In the genomic region with DNA sequence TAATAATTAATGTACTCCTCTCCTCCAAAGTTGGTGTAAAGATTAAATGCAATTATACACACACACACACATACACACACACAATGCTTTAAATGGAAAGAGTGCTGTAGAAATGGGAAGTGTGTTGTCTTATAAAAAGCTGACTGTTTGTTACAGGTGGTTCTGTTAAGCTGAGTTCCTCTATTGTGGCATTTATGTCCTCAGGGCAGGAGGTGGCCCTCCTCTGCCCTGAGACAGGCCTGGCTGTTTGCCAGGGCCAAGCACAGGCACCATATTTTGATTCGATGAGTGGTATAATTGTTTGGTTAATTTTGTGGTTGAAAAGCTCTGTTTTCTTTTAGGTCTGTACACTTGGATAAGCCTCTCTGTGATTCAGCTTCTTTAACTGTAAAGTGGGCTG, we compare ENCODE assay signal across 16 cellular contexts.
DNase-seq lines count a peak whose midpoint lies in the region; FAIRE-seq and TF ChIP-seq lines count a peak whose summit lies in the region.
"Had no signal": no experiment of that assay in that cellular context is flagged by ENCODE, and none has a peak within 500 bp of the region (broad histone marks: within the 10 kb centered on the region; RNA-seq: fewer than 3 reads in every experiment).

No MANE protein-coding gene starts in this region.

- H3K9me3 ChIP-seq in kidney (ENCODE audit: control insufficient read depth in 1 of 2, low read length in 2 of 2) (no peaks in the 10 kb centered on the region), mesenchymal stem cell (ENCODE audit: control insufficient read depth, low read length) (no peaks in the 10 kb centered on the region)
- H3K9me3 ChIP-seq: ascending aorta had no signal

- no peaks in the 10 kb centered on the region for H3K27me3 ChIP-seq in mesenchymal stem cell (ENCODE audit: control insufficient read depth in 1 of 2, insufficient read depth in 1 of 2, low read length in 2 of 2)
- H3K27me3 ChIP-seq: ascending aorta had no signal

- H4K91ac ChIP-seq in mesenchymal stem cell (ENCODE audit: low read length) = no peak overlapping the region

- FAIRE-seq in kidney (lab: Jason Lieb, UNC) = no peak
- FAIRE-seq: A204.1, GM19239 had no signal

- no peak overlapping the region for H2BK120ac ChIP-seq in mesenchymal stem cell (ENCODE audit: low read depth, low read length)

- H3K18ac ChIP-seq in mesenchymal stem cell (ENCODE audit: low read depth in 1 of 2, low read length in 2 of 2) = no peak overlapping the region

- no peaks in the 10 kb centered on the region for H3K36me3 ChIP-seq in kidney (ENCODE audit: control insufficient read depth in 1 of 2, insufficient read depth in 2 of 2, low read length in 2 of 2)
- no peaks in the 10 kb centered on the region for H3K36me3 ChIP-seq in mesenchymal stem cell (ENCODE audit: control insufficient read depth in 1 of 2, insufficient read depth in 2 of 2, low read depth in 1 of 2, low read length in 2 of 2)
- H3K36me3 ChIP-seq: ascending aorta had no signal

- no peak overlapping the region for H2BK15ac ChIP-seq in mesenchymal stem cell (ENCODE audit: low read depth, poor library complexity, severe bottlenecking)

- no peak overlapping the region for H4K8ac ChIP-seq in mesenchymal stem cell (ENCODE audit: low read length)

- H3K14ac ChIP-seq in mesenchymal stem cell (ENCODE audit: low read length in 2 of 2) = no peak overlapping the region

- DNase-seq in NCI-H1092 treated with DMSO at 0.1 percent for 48 hours (lab: John Stamatoyannopoulos, UW) (peak; percentile 9), NCI-H1092 (lab: John Stamatoyannopoulos, UW) (no peak), NCI-H1105 (lab: John Stamatoyannopoulos, UW) (peak; percentile 62), NCI-H748 (lab: John Stamatoyannopoulos, UW; ENCODE audit: unreplicated experiment) (peak; percentile 89), kidney (peak; percentile 23), mesenchymal stem cell (no peak), Ammon's horn (ENCODE audit: low spot score) (no peak)
- DNase-seq in stimulated activated CD4-positive, alpha-beta T cell treated with anti-CD3 and anti-CD28 coated beads, Interleukin-12 subunit alpha, Interleukin-12 subunit beta, amount 100 ng/mL, for 4 hours = no peak
- DNase-seq: activated naive CD4-positive, alpha-beta T cell treated with Interleukin-2 at 50 U/mL for 16 hours; activated T-cell treated with anti-CD3 and anti-CD28 coated beads for 4 hours; NCI-H446 treated with DMSO at 0.1 percent for 48 hours; occipital lobe; stimulated activated CD4-positive, alpha-beta T cell treated with anti-CD3 and anti-CD28 coated beads, Interleukin-1b, Interleukin-23, amount 100 ng/mL, for 48 hours had no signal

- H3K9ac ChIP-seq in kidney (ENCODE audit: low read length in 2 of 2) (no peak overlapping the region), mesenchymal stem cell (ENCODE audit: low read length) (no peak overlapping the region)

- no peaks in the 10 kb centered on the region for H3K79me1 ChIP-seq in mesenchymal stem cell (replicated peaks; ENCODE audit: low read length, poor library complexity, severe bottlenecking)

- H3K27ac ChIP-seq in kidney (ENCODE audit: low read depth in 2 of 2, low read length in 2 of 2) (no peak overlapping the region), mesenchymal stem cell (ENCODE audit: low read length, poor library complexity, severe bottlenecking) (no peak overlapping the region)
- H3K27ac ChIP-seq: ascending aorta had no signal

- H2AK5ac ChIP-seq in mesenchymal stem cell (ENCODE audit: low read length, severe bottlenecking) = no peak overlapping the region

- H3K4me2 ChIP-seq in mesenchymal stem cell (ENCODE audit: low read length, poor library complexity, severe bottlenecking) = no peak overlapping the region

- H3K4me1 ChIP-seq in kidney (ENCODE audit: control insufficient read depth in 1 of 2, insufficient read depth in 1 of 2, low read depth in 1 of 2, low read length in 2 of 2) (no peaks in the 10 kb centered on the region), mesenchymal stem cell (ENCODE audit: control insufficient read depth, insufficient read depth, low read depth, low read length) (no peaks in the 10 kb centered on the region)
- H3K4me1 ChIP-seq: ascending aorta had no signal

- H3K4me3 ChIP-seq in kidney (ENCODE audit: low read length in 2 of 2) = no peak overlapping the region
- H3K4me3 ChIP-seq in mesenchymal stem cell (ENCODE audit: insufficient read depth in 1 of 2, low read depth in 1 of 2, low read length in 2 of 2) = no peak overlapping the region
- H3K4me3 ChIP-seq: ascending aorta had no signal

- no peak overlapping the region for H3K4ac ChIP-seq in mesenchymal stem cell (ENCODE audit: low read depth in 1 of 2, low read length in 2 of 2)

- no peak overlapping the region for H2BK12ac ChIP-seq in mesenchymal stem cell (ENCODE audit: low read length in 2 of 2)

- 67% methylated on average over 1 of the region's 1 CpG for WGBS in mesenchymal stem cell

- TF ChIP-seq CTCF in kidney (IDR thresholded peaks at IDR 0.05; ENCODE audit: borderline replicate concordance, extremely low read depth, insufficient read depth) = no peak

- H3K23ac ChIP-seq in mesenchymal stem cell (ENCODE audit: low read length in 2 of 2) = no peak overlapping the region

- H2BK5ac ChIP-seq in mesenchymal stem cell (ENCODE audit: low read depth, low read length, poor library complexity, severe bottlenecking) = no peak overlapping the region

- intact Hi-C loops in kidney (cut with DNase I) = no loop called here

- H2AFZ ChIP-seq in mesenchymal stem cell (ENCODE audit: low read depth, low read length) = no peak overlapping the region

Comparison
In these comparisons a context has a peak if more than half of its experiments do, and no peak if none do; other contexts are left out.
1. DNase-seq: peak in NCI-H1092 treated with DMSO at 0.1 percent for 48 hours (single experiment), NCI-H1105 (single experiment), NCI-H748 (single experiment) and kidney (single experiment); none in NCI-H1092 (single experiment), mesenchymal stem cell (single experiment), stimulated activated CD4-positive, alpha-beta T cell treated with anti-CD3 and anti-CD28 coated beads, Interleukin-12 subunit alpha, Interleukin-12 subunit beta, amount 100 ng/mL, for 4 hours (single experiment) and Ammon's horn (single experiment).